In genomic region chr16:69316595-69317034, GRCh38 we compare ENCODE assay signal across 21 cellular contexts. TPM values are rescaled to one million over a fixed set of nuclear protein-coding genes. Genes with fewer than 3 reads are reported as not detected.
A peak's percentile ranks its signal among the peaks of the same experiment; 100 is the strongest.
DNase-seq lines count a peak whose midpoint lies in the region; ATAC-seq, FAIRE-seq and TF ChIP-seq lines count a peak whose summit lies in the region.
"Had no signal": no experiment of that assay in that cellular context is flagged by ENCODE, and none has a peak within 500 bp of the region (broad histone marks: within the 10 kb centered on the region; RNA-seq: fewer than 3 reads in every experiment).

No MANE protein-coding gene starts in this region.

- H3K4me1 ChIP-seq in Peyer's patch (peaks cover 0 to 14% (median 5%) of the 10 kb centered on the region in 4 donors), psoas muscle (peaks cover 29% of the 10 kb centered on the region)
- H3K4me1 ChIP-seq: BE2C, SJCRH30 had no signal

- H3K27me3 ChIP-seq in Peyer's patch, result no peaks in the 10 kb centered on the region
- no peaks in the 10 kb centered on the region for H3K27me3 ChIP-seq in psoas muscle (ENCODE audit: insufficient read depth in 3 of 3, low read length in 2 of 3)
- H3K27me3 ChIP-seq: BE2C, SJCRH30 had no signal

- H3K9me3 ChIP-seq in Peyer's patch (no peaks in the 10 kb centered on the region), psoas muscle (no peaks in the 10 kb centered on the region)
- H3K9me3 ChIP-seq: BE2C, SJCRH30 had no signal

- ATAC-seq in left lobe of liver (peak; percentile 74), psoas muscle (peak; percentile 45 to 62 (median 57)), GM19328 (IDR thresholded peaks at IDR 0.05; ENCODE audit: unreplicated experiment) (no peak), HG02938 (IDR thresholded peaks at IDR 0.05; ENCODE audit: unreplicated experiment) (no peak)
- ATAC-seq: GM23338, HCT116, PC-3 had no signal

- H3K36me3 ChIP-seq in Peyer's patch, result peaks cover 0 to 78% (median 2%) of the 10 kb centered on the region in 3 donors
- H3K36me3 ChIP-seq in psoas muscle (ENCODE audit: insufficient read depth in 1 of 2, low read depth in 1 of 2), result peaks cover 7 to 77% of the 10 kb centered on the region in 2 donors

- no peak for TF ChIP-seq POLR2A in GM12891 (IDR thresholded peaks at IDR 0.05; ENCODE audit: low read depth, low read length)
- TF ChIP-seq POLR2A in Peyer's patch (IDR thresholded peaks at IDR 0.05), result no peak

- DNase-seq in GM12891 (ENCODE audit: insufficient read length, low spot score), result no peak
- DNase-seq in Peyer's patch, result peak in 2 of 3 donors; percentile 8 to 36
- peak; percentile 91 for DNase-seq in left lobe of liver (ENCODE audit: low spot score)
- DNase-seq in psoas muscle, result peak; percentile 49 to 57
- DNase-seq in AG08396 (ENCODE audit: low spot score), result no peak
- DNase-seq in activated CD4-positive, alpha-beta T cell treated with anti-CD3 and anti-CD28 coated beads for 1 hour, result no peak
- DNase-seq: BE2C; Calu3; CD4-positive, alpha-beta T cell; KG1; NCI-H1436 treated with DMSO at 0.1 percent for 48 hours; NCI-H2081; NCI-H510A; NCI-H82; PC-3; SJCRH30 had no signal

- H3K4me3 ChIP-seq in Peyer's patch (no peak overlapping the region), psoas muscle (no peak overlapping the region)
- H3K4me3 ChIP-seq: GM23338, SJCRH30 had no signal

- no peak for TF ChIP-seq CTCF in Peyer's patch (IDR thresholded peaks at IDR 0.05)
- no peak for TF ChIP-seq CTCF in psoas muscle (IDR thresholded peaks at IDR 0.05)

- no peak for FAIRE-seq in GM12891 (lab: Jason Lieb, UNC)

- intact Hi-C loops in psoas muscle (cut with DNase I), result no loop called here

- WGBS in psoas muscle, 3 donors, result 64 to 72% (median 68%) methylated on average over 17 of the region's 17 CpGs

- H3K27ac ChIP-seq in Peyer's patch, result no peak overlapping the region
- H3K27ac ChIP-seq in psoas muscle, result peak overlapping the region; percentile 77
- H3K27ac ChIP-seq: SJCRH30 had no signal

TF ChIP-seq in GM12891, 5 proteins besides CTCF, POLR2A, EP300 and RAD21:
- no peak for TF ChIP-seq PAX5 (IDR thresholded peaks at IDR 0.05; ENCODE audit: insufficient read depth, low read length, severe bottlenecking)
- TF ChIP-seq POLR2AphosphoS5 (IDR thresholded peaks at IDR 0.05; ENCODE audit: low read depth, low read length), result 0 out of 2 replicates have a peak, but pooled peaks have one; percentile 26
- no peak for TF ChIP-seq SPI1 (IDR thresholded peaks at IDR 0.05; ENCODE audit: low read depth, low read length)
- no peak for TF ChIP-seq TAF1 (IDR thresholded peaks at IDR 0.05; ENCODE audit: low read depth, low read length)

RNA-seq across cellular contexts. Expression of gene VPS4A, which starts 5.5 kb away (rescaled TPM):
- 22.4 TPM for polyA plus RNA-seq in GM12891 (2012; ENCODE audit: low read depth, missing spikeins)
- 10 to 100 TPM; 37.1 to 63.1 (median 47.8) TPM for total RNA-seq in Peyer's patch
- 12.9 TPM for total RNA-seq in left lobe of liver
- 10 to 100 TPM; 46.2 to 60.6 (median 55.5) TPM for total RNA-seq in psoas muscle
- polyA plus RNA-seq in psoas muscle, result 10 to 100 TPM; 38.1 to 76.2 (median 56.5) TPM

RNA-seq across cellular contexts. Expression of gene PDF, which starts 13.8 kb away (rescaled TPM):
- 9.6 TPM for polyA plus RNA-seq in GM12891 (2012; ENCODE audit: low read depth, missing spikeins)
- 10 to 100 TPM; 17.7 to 23.3 (median 18.9) TPM for total RNA-seq in Peyer's patch
- total RNA-seq in left lobe of liver, result 22.0 TPM
- 10 to 100 TPM in 2 of 4 donors, 1 to 10 TPM in 2; 8.7 to 16.4 (median 11.0) TPM for total RNA-seq in psoas muscle
- 10 to 100 TPM in 1 of 3 donors, 1 to 10 TPM in 2; 6.8 to 19.8 (median 7.8) TPM for polyA plus RNA-seq in psoas muscle

RNA-seq across cellular contexts. Expression of gene COG8, which starts 22.7 kb away (rescaled TPM):
- polyA plus RNA-seq in GM12891 (2012; ENCODE audit: low read depth, missing spikeins), result 14.3 TPM
- total RNA-seq in Peyer's patch (10 to 100 TPM; 57.3 to 79.5 (median 77.0) TPM), left lobe of liver (27.8 TPM), psoas muscle (10 to 100 TPM; 28.3 to 36.5 (median 35.4) TPM)
- polyA plus RNA-seq in psoas muscle, result 10 to 100 TPM; 16.7 to 25.3 (median 22.6) TPM

RNA-seq across cellular contexts. Expression of gene NIP7, which starts 23.0 kb away (rescaled TPM):
- 26.6 TPM for polyA plus RNA-seq in GM12891 (2012; ENCODE audit: low read depth, missing spikeins)
- total RNA-seq in Peyer's patch (10 to 100 TPM in 2 of 4 donors, 1 to 10 TPM in 2; 6.9 to 20.6 (median 10.5) TPM), left lobe of liver (8.1 TPM), psoas muscle (10 to 100 TPM; 12.8 to 24.8 (median 16.6) TPM)
- polyA plus RNA-seq in psoas muscle, result 10 to 100 TPM in 2 of 3 donors, 1 to 10 TPM in 1; 9.2 to 21.1 (median 15.6) TPM

RNA-seq across cellular contexts. Expression of gene TMED6, which starts 35.0 kb away (rescaled TPM):
- polyA plus RNA-seq in GM12891 (2012; ENCODE audit: low read depth, missing spikeins), result 0.71 TPM
- 1 to 10 TPM; 4.3 to 9.9 (median 6.6) TPM for total RNA-seq in Peyer's patch
- 3.1 TPM for total RNA-seq in left lobe of liver
- total RNA-seq in psoas muscle, result under 1 TPM in 2 of 4 donors, not detected in 2; 0.26 to 0.34 TPM
- under 1 TPM in 2 of 3 donors, not detected in 1; 0.09 to 0.13 TPM for polyA plus RNA-seq in psoas muscle
- total RNA-seq: GM23338, PC-3, SJCRH30 had no signal
- polyA plus RNA-seq: AG04450 had no signal

Comparison
In these comparisons a context has a peak if more than half of its experiments do, and no peak if none do; other contexts are left out.
1. DNase-seq: peak in Peyer's patch (2 of 3), left lobe of liver (single experiment) and psoas muscle (2 of 2); none in GM12891 (single experiment), AG08396 (single experiment) and activated CD4-positive, alpha-beta T cell treated with anti-CD3 and anti-CD28 coated beads for 1 hour (single experiment).
2. ATAC-seq: peak in left lobe of liver (single experiment) and psoas muscle (4 of 4); none in GM19328 (single experiment) and HG02938 (single experiment).